In the genomic region with DNA sequence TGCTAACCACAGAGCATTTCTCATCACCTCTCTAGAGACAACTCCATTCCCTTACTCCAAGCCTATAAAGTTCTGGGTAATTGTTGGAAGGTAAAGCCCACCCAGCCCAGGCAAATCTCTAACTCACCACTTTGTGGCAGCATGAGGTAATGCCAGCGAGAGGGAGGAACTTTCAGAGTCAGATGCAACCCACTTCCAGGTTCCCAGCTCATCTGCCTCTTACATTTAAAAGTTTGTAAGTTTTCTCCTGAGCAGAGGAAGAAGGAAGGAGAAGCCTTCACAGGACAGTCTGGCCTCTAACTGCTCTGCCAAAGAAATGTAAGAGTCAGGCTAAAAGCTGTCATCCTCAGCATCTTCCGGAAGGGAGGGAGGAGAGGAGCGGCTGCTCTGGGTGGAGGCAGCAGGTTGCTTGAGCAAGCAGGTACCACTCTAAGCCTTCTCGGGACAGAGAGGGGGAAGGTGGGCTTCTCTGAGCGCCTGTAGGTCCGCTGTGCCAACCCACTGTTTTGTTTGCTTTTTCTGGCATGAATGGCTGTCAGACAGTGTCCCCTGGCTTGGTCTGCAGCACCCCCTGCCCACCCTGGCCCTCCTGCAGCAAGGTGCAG, we compare ENCODE assay signal across 8 cellular contexts. TPM values are rescaled to one million over a fixed set of nuclear protein-coding genes. Genes with fewer than 3 reads are reported as not detected.
DNase-seq lines count a peak whose midpoint lies in the region; ATAC-seq and TF ChIP-seq lines count a peak whose summit lies in the region.

No MANE protein-coding gene starts in this region.

- peak overlapping the region; percentile 4 for H3K27ac Mint-ChIP-seq in neural crest cell (ENCODE audit: unreplicated experiment)

- peaks cover 28% of the 10 kb centered on the region for H3K4me1 Mint-ChIP-seq in neural crest cell

- TF ChIP-seq CTCF in BE2C (IDR thresholded peaks at IDR 0.05; ENCODE audit: low read depth, low read length) (peak; percentile 25), epithelial cell of esophagus (IDR thresholded peaks at IDR 0.05; ENCODE audit: insufficient read depth, low read depth, low read length, missing control alignments) (peak; percentile 9), neural crest cell (conservative IDR thresholded peaks at IDR 0.05) (peak; percentile 17)

- H3K36me3 Mint-ChIP-seq in neural crest cell (ENCODE audit: low read depth), result peaks cover 3% of the 10 kb centered on the region

- H3K4me3 ChIP-seq in BE2C (ENCODE audit: low read depth, low read length) (peak overlapping the region; percentile 65), epithelial cell of esophagus (ENCODE audit: low read length) (peak overlapping the region; percentile 43)

- no peaks in the 10 kb centered on the region for H3K27me3 Mint-ChIP-seq in neural crest cell (ENCODE audit: low read depth)

- ATAC-seq in GM19467 (IDR thresholded peaks at IDR 0.05; ENCODE audit: unreplicated experiment) (no peak), GM18868 (IDR thresholded peaks at IDR 0.05; ENCODE audit: unreplicated experiment) (no peak)

- H3K36me3 ChIP-seq in BE2C, result 0 out of 2 replicates have a peak, but pooled peaks cover 3% of the 10 kb centered on the region

- no peak for DNase-seq in BE2C
- DNase-seq in HCEC 1CT, result peak; percentile 7
- peak; percentile 25 to 27 for DNase-seq in activated CD4-positive, alpha-beta T cell treated with anti-CD3 and anti-CD28 coated beads for 4 hours
- DNase-seq in epithelial cell of esophagus (ENCODE audit: low read depth), result peak; percentile 55
- DNase-seq in neural crest cell (ENCODE audit: low read depth, low spot score), result no peak
- no peak for DNase-seq in NCI-H2196 (lab: John Stamatoyannopoulos, UW; ENCODE audit: unreplicated experiment)

- no peaks in the 10 kb centered on the region for H3K4me1 ChIP-seq in BE2C

- H3K27me3 ChIP-seq in BE2C, result no peaks in the 10 kb centered on the region

- no peaks in the 10 kb centered on the region for H3K9me3 ChIP-seq in BE2C

- H3K9me3 Mint-ChIP-seq in neural crest cell, result no peaks in the 10 kb centered on the region

- peak overlapping the region; percentile 91 for H3K4me3 Mint-ChIP-seq in neural crest cell

RNA-seq across cellular contexts. Expression of a gene that starts 1.0 kb away (rescaled TPM):
- polyA plus RNA-seq in BE2C (2012; ENCODE audit: insufficient read depth, insufficient read length, low read depth), result 7.1 TPM
- 13.9 and 15.5 TPM in 2 replicates for total RNA-seq in neural crest cell

RNA-seq across cellular contexts. Expression of a gene that starts 1.7 kb away (rescaled TPM):
- polyA plus RNA-seq in BE2C (2012; ENCODE audit: insufficient read depth, insufficient read length, low read depth), result 40.6 TPM
- total RNA-seq in neural crest cell, result 74.8 and 77.5 TPM in 2 replicates

RNA-seq across cellular contexts. Expression of a gene that starts 26.1 kb away (rescaled TPM):
- polyA plus RNA-seq in BE2C (2012; ENCODE audit: insufficient read depth, insufficient read length, low read depth), result 49.0 TPM
- total RNA-seq in neural crest cell, result 36.6 and 38.9 TPM in 2 replicates

RNA-seq across cellular contexts. Expression of a gene that starts 28.5 kb away (rescaled TPM):
- 3.8 TPM for polyA plus RNA-seq in BE2C (2012; ENCODE audit: insufficient read depth, insufficient read length, low read depth)
- 0.21 and 0.57 TPM in 2 replicates for total RNA-seq in neural crest cell

Comparison
In these comparisons a context has a peak if more than half of its experiments do, and no peak if none do; other contexts are left out.
1. DNase-seq: peak in HCEC 1CT (single experiment), activated CD4-positive, alpha-beta T cell treated with anti-CD3 and anti-CD28 coated beads for 4 hours (2 of 2) and epithelial cell of esophagus (single experiment); none in BE2C (single experiment), neural crest cell (single experiment) and NCI-H2196 (single experiment).
2. Peak in every context shown above with its lines, with median percentiles within 50 percentile points of each other: CTCF ChIP-seq.